10 cellular contexts compared by ENCODE assay signal in the genomic region with DNA sequence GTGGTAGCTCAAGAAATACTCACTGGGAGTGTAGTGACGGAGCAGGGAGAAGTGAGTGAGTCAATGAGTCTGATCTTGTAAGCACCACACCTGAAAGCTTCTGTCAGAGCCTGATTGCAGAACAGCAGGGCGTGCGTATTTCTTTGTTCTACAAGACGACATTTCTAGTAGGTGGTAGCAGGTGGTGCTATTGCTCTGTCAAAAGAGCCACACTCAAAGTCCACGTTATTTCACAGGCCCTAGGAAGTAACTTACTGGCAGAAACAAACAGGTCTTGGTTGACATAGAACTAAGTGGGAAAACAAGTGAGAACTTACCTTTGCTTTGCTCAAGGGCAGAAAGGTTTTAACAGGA. TPM values are rescaled to one million over a fixed set of nuclear protein-coding genes. Genes with fewer than 3 reads are reported as not detected.
DNase-seq lines count a peak whose midpoint lies in the region; ATAC-seq and TF ChIP-seq lines count a peak whose summit lies in the region.
"Had no signal": no experiment of that assay in that cellular context is flagged by ENCODE, and none has a peak within 500 bp of the region (broad histone marks: within the 10 kb centered on the region; RNA-seq: fewer than 3 reads in every experiment).

No MANE protein-coding gene starts in this region.

- no peaks in the 10 kb centered on the region for H3K9me3 ChIP-seq in body of pancreas
- H3K9me3 ChIP-seq: gastrocnemius medialis, Peyer's patch had no signal

- no peak overlapping the region for H3K4me3 ChIP-seq in body of pancreas
- H3K4me3 ChIP-seq: gastrocnemius medialis, Peyer's patch had no signal

- no peak overlapping the region for H3K27ac ChIP-seq in body of pancreas
- H3K27ac ChIP-seq: gastrocnemius medialis, Peyer's patch had no signal

- CTCF ChIA-PET in GM10248 (lab: Yijun Ruan, JAX), result interaction anchor here (0.8 to 3.9 kb wide), 2 partner anchors 10 to 22 kb away, joined by 3 to 18 read pairs; no protein-coding TSS in a partner anchor

- intact Hi-C loops in body of pancreas (cut with DNase I), result no loop called here

- WGBS in body of pancreas, 2 donors, result 47 to 51% methylated on average over 5 of the region's 5 CpGs

- H3K4me1 ChIP-seq in body of pancreas, result peaks cover 12% of the 10 kb centered on the region
- H3K4me1 ChIP-seq: Peyer's patch had no signal

- POLR2A ChIA-PET in GM10248 (lab: Yijun Ruan, JAX), result no interaction called here

- peak; percentile 59 for ATAC-seq in GM18868 (IDR thresholded peaks at IDR 0.05; ENCODE audit: unreplicated experiment)
- ATAC-seq in body of pancreas, result no peak

- H3K27me3 ChIP-seq in body of pancreas, result no peaks in the 10 kb centered on the region
- H3K27me3 ChIP-seq: gastrocnemius medialis, Peyer's patch had no signal

- peak in 4 of 7 experiments; percentile 14 to 54 (median 34) for TF ChIP-seq CTCF in body of pancreas (IDR thresholded peaks at IDR 0.05)
- TF ChIP-seq CTCF in GM10248 (IDR thresholded peaks at IDR 0.05; ENCODE audit: control extremely low read depth, extremely low read depth, low read depth, missing control alignments), result no peak

- no peaks in the 10 kb centered on the region for H3K36me3 ChIP-seq in body of pancreas (replicated peaks in 1 of 2; ENCODE audit: insufficient read depth in 1 of 2, low read depth in 2 of 2)
- H3K36me3 ChIP-seq: gastrocnemius medialis, Peyer's patch had no signal

- DNase-seq in NCI-H146 treated with DMSO at 0.1 percent for 48 hours (lab: John Stamatoyannopoulos, UW; ENCODE audit: unreplicated experiment) (peak; percentile 62), body of pancreas (peak in 3 of 4 donors; percentile 22 to 37 (median 36)), lung microvascular endothelial cell (ENCODE audit: low read depth in 2 of 2) (peak; percentile 38 to 47), GM10248 (ENCODE audit: extremely low spot score) (no peak), EL (no peak)
- no peak for DNase-seq in effector CD8-positive, alpha-beta T cell (lab: John Stamatoyannopoulos, UW)
- DNase-seq: activated T-cell treated with anti-CD3 and anti-CD28 coated beads, Interleukin-2, amount 50 U/mL, for 1 hour; gastrocnemius medialis had no signal

- no peak for TF ChIP-seq POLR2A in body of pancreas (IDR thresholded peaks at IDR 0.05)

RNA-seq across cellular contexts. Expression of gene SPRY1, which starts 46.4 kb away (rescaled TPM):
- total RNA-seq in body of pancreas (100 to 1,000 TPM in 1 of 2 donors, 10 to 100 TPM in 1; 40.0 to 118 TPM), lung microvascular endothelial cell (18.3 and 61.5 TPM in 2 replicates)

Comparison
In these comparisons a context has a peak if more than half of its experiments do, and no peak if none do; other contexts are left out.
1. DNase-seq: peak in NCI-H146 treated with DMSO at 0.1 percent for 48 hours (single experiment), body of pancreas (3 of 4) and lung microvascular endothelial cell (2 of 2); none in GM10248 (single experiment), EL (single experiment) and effector CD8-positive, alpha-beta T cell (single experiment).